ENCODE assay signal across 17 cellular contexts in the genomic region with DNA sequence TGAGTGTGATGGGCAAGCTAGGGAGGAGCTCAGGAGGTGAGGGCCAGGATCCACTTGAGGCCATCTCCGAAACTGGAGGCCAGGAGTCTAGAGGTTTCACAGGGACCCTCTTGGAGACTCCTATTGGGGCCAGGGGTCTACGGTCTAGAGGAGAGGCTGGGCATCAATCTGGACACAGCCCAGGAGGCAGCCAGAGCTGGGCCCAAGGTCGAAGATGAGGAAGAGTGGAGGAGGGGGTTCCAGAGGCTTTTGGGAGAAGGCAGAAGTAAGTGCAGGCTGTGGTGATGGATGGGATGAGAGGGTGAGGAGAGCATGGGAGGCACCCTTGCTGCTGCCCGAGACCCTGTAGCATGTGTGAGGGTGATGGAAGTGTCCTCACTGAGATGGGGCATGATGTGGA. TPM values are rescaled to one million over a fixed set of nuclear protein-coding genes. Genes with fewer than 3 reads are reported as not detected.
A peak's percentile ranks its signal among the peaks of the same experiment; 100 is the strongest.
DNase-seq lines count a peak whose midpoint lies in the region; ATAC-seq, FAIRE-seq and TF ChIP-seq lines count a peak whose summit lies in the region.
"Had no signal": no experiment of that assay in that cellular context is flagged by ENCODE, and none has a peak within 500 bp of the region (broad histone marks: within the 10 kb centered on the region; RNA-seq: fewer than 3 reads in every experiment).

No MANE protein-coding gene starts in this region.

- H3K27ac ChIP-seq in astrocyte (ENCODE audit: low read depth, low read length): no peak overlapping the region
- H3K27ac ChIP-seq in gastroesophageal sphincter: peak overlapping the region in 3 of 4 donors; percentile 58 to 65 (median 65)
- H3K27ac ChIP-seq in suprapubic skin: peak overlapping the region; percentile 59
- H3K27ac ChIP-seq: colonic mucosa, SK-N-MC had no signal

- FAIRE-seq in astrocyte (lab: Jason Lieb, UNC): no peak
- FAIRE-seq: GM18507 had no signal

- H3K27ac Mint-ChIP-seq in astrocyte (ENCODE audit: unreplicated experiment) (peak overlapping the region; percentile 58), neural crest cell (ENCODE audit: unreplicated experiment) (peak overlapping the region; percentile 61)
- no peak overlapping the region for H3K27ac Mint-ChIP-seq in activated naive CD8-positive, alpha-beta T cell treated with anti-CD3 and anti-CD28 coated beads, Interleukin-2, amount 50 U/mL, for 24 hours
- H3K27ac Mint-ChIP-seq: natural killer cell treated with Interleukin-12 subunit alpha and Interleukin-12 subunit beta and Interleukin-15 and Interleukin-18, amount 100 ng/mL, for 72 hours had no signal

- WGBS in gastroesophageal sphincter (ENCODE audit: low coverage in 1 of 2), 2 donors: 92 to 100% methylated on average over 1 to 3 of the region's 4 CpGs
- 79% methylated on average over 4 of the region's 4 CpGs for WGBS in suprapubic skin

- H3K9me3 Mint-ChIP-seq in astrocyte (ENCODE audit: unreplicated experiment) (peaks cover 10% of the 10 kb centered on the region), neural crest cell (peaks cover 7% of the 10 kb centered on the region)
- H3K9me3 Mint-ChIP-seq in activated naive CD8-positive, alpha-beta T cell treated with anti-CD3 and anti-CD28 coated beads, Interleukin-2, amount 50 U/mL, for 24 hours: peaks cover 7% of the 10 kb centered on the region
- H3K9me3 Mint-ChIP-seq: natural killer cell treated with Interleukin-12 subunit alpha and Interleukin-12 subunit beta and Interleukin-15 and Interleukin-18, amount 100 ng/mL, for 72 hours had no signal

- H3K4me3 ChIP-seq in astrocyte (ENCODE audit: insufficient read depth, low read depth, low read length) (no peak overlapping the region), gastroesophageal sphincter (no peak overlapping the region), suprapubic skin (no peak overlapping the region)
- H3K4me3 ChIP-seq: colonic mucosa, SK-N-MC had no signal

- H2AFZ ChIP-seq in astrocyte (ENCODE audit: low read depth, low read length): no peak overlapping the region

- H3K9me3 ChIP-seq in astrocyte (ENCODE audit: insufficient read depth, low read depth, low read length) (no peaks in the 10 kb centered on the region), gastroesophageal sphincter (no peaks in the 10 kb centered on the region), suprapubic skin (no peaks in the 10 kb centered on the region)
- H3K9me3 ChIP-seq: colonic mucosa had no signal

- H3K4me1 ChIP-seq in astrocyte (ENCODE audit: insufficient read depth, low read length): peaks cover 12% of the 10 kb centered on the region
- peaks cover 0 to 33% (median 8%) of the 10 kb centered on the region in 3 donors for H3K4me1 ChIP-seq in gastroesophageal sphincter
- H3K4me1 ChIP-seq in suprapubic skin: peaks cover 51% of the 10 kb centered on the region
- H3K4me1 ChIP-seq: Caco-2, colonic mucosa had no signal

- H3K36me3 ChIP-seq in astrocyte (ENCODE audit: insufficient read depth, low read length) (no peaks in the 10 kb centered on the region), gastroesophageal sphincter (no peaks in the 10 kb centered on the region), suprapubic skin (no peaks in the 10 kb centered on the region)
- H3K36me3 ChIP-seq: colonic mucosa had no signal

- H3K27me3 Mint-ChIP-seq in astrocyte (ENCODE audit: low read depth, unreplicated experiment) (peaks cover 20% of the 10 kb centered on the region), neural crest cell (ENCODE audit: low read depth) (no peaks in the 10 kb centered on the region)
- H3K27me3 Mint-ChIP-seq in activated naive CD8-positive, alpha-beta T cell treated with anti-CD3 and anti-CD28 coated beads, Interleukin-2, amount 50 U/mL, for 24 hours: peaks cover 19% of the 10 kb centered on the region

- DNase-seq in astrocyte (ENCODE audit: low read depth) (no peak), neural crest cell (ENCODE audit: low read depth, low spot score) (no peak), suprapubic skin (ENCODE audit: low spot score in 2 of 2) (peak; percentile 48 to 49), putamen (ENCODE audit: low spot score) (no peak), NCI-H748 (lab: John Stamatoyannopoulos, UW; ENCODE audit: unreplicated experiment) (no peak), EL (no peak)
- DNase-seq in activated naive CD8-positive, alpha-beta T cell treated with anti-CD3 and anti-CD28 coated beads, Interleukin-2, amount 50 U/mL, for 24 hours: no peak
- DNase-seq: AML-193, Caco-2, colonic mucosa, foreskin melanocyte, NCI-H1417, T-helper 9 cell had no signal

- no peaks in the 10 kb centered on the region for H4K20me1 ChIP-seq in astrocyte (ENCODE audit: insufficient read depth, low read length)

- no peak overlapping the region for H3K4me2 ChIP-seq in astrocyte (ENCODE audit: low read length)

- H3K4me3 Mint-ChIP-seq in astrocyte (ENCODE audit: unreplicated experiment) (no peak overlapping the region), neural crest cell (no peak overlapping the region)
- no peak overlapping the region for H3K4me3 Mint-ChIP-seq in activated naive CD8-positive, alpha-beta T cell treated with anti-CD3 and anti-CD28 coated beads, Interleukin-2, amount 50 U/mL, for 24 hours
- H3K4me3 Mint-ChIP-seq: natural killer cell treated with Interleukin-12 subunit alpha and Interleukin-12 subunit beta and Interleukin-15 and Interleukin-18, amount 100 ng/mL, for 72 hours had no signal

- no peak for TF ChIP-seq POLR2A in gastroesophageal sphincter (IDR thresholded peaks at IDR 0.05)
- TF ChIP-seq POLR2A in suprapubic skin (IDR thresholded peaks at IDR 0.05): no peak

- no peaks in the 10 kb centered on the region for H3K79me2 ChIP-seq in astrocyte (ENCODE audit: insufficient read depth, low read length)

- TF ChIP-seq EP300 in gastroesophageal sphincter (IDR thresholded peaks at IDR 0.05): no peak
- TF ChIP-seq EP300 in suprapubic skin (IDR thresholded peaks at IDR 0.05): no peak

- no peak overlapping the region for H3K9ac ChIP-seq in astrocyte (ENCODE audit: low read length)

- ATAC-seq in gastroesophageal sphincter: no peak
- ATAC-seq in activated naive CD8-positive, alpha-beta T cell treated with anti-CD3 and anti-CD28 coated beads, Interleukin-2, amount 50 U/mL, for 24 hours: no peak

- TF ChIP-seq CTCF in astrocyte (IDR thresholded peaks at IDR 0.05; ENCODE audit: insufficient read depth, low read depth, low read length): no peak
- TF ChIP-seq CTCF in gastroesophageal sphincter (IDR thresholded peaks at IDR 0.05): no peak
- TF ChIP-seq CTCF in neural crest cell (conservative IDR thresholded peaks at IDR 0.05): no peak
- TF ChIP-seq CTCF in suprapubic skin (IDR thresholded peaks at IDR 0.05): no peak

- H3K36me3 Mint-ChIP-seq in astrocyte (ENCODE audit: low read depth, unreplicated experiment) (no peaks in the 10 kb centered on the region), neural crest cell (ENCODE audit: low read depth) (peaks cover 3% of the 10 kb centered on the region)
- H3K36me3 Mint-ChIP-seq in activated naive CD8-positive, alpha-beta T cell treated with anti-CD3 and anti-CD28 coated beads, Interleukin-2, amount 50 U/mL, for 24 hours (ENCODE audit: low read depth): no peaks in the 10 kb centered on the region
- H3K36me3 Mint-ChIP-seq: natural killer cell treated with Interleukin-12 subunit alpha and Interleukin-12 subunit beta and Interleukin-15 and Interleukin-18, amount 100 ng/mL, for 72 hours had no signal

- H3K4me1 Mint-ChIP-seq in astrocyte (ENCODE audit: low read depth, unreplicated experiment) (peaks cover 2% of the 10 kb centered on the region), neural crest cell (peaks cover 13% of the 10 kb centered on the region)
- H3K4me1 Mint-ChIP-seq in activated naive CD8-positive, alpha-beta T cell treated with anti-CD3 and anti-CD28 coated beads, Interleukin-2, amount 50 U/mL, for 24 hours: no peaks in the 10 kb centered on the region

- H3K27me3 ChIP-seq in astrocyte (ENCODE audit: insufficient read depth, low read length): no peaks in the 10 kb centered on the region
- H3K27me3 ChIP-seq in gastroesophageal sphincter: no peaks in the 10 kb centered on the region
- no peaks in the 10 kb centered on the region for H3K27me3 ChIP-seq in suprapubic skin
- H3K27me3 ChIP-seq: colonic mucosa had no signal

RNA-seq across cellular contexts. Expression of gene LRRC32, which starts 56.6 kb away (rescaled TPM):
- 24.4 and 43.7 TPM in 2 replicates for total RNA-seq in astrocyte
- 10 to 100 TPM; 22.7 to 37.6 (median 31.1) TPM for total RNA-seq in gastroesophageal sphincter
- 0.61 and 0.77 TPM in 2 replicates for total RNA-seq in neural crest cell
- 10 to 100 TPM; 10.4 to 23.2 (median 17.5) TPM for total RNA-seq in suprapubic skin

Comparison
In these comparisons a context has a peak if more than half of its experiments do, and no peak if none do; other contexts are left out.
1. DNase-seq: peak in suprapubic skin (2 of 2); none in astrocyte (single experiment), neural crest cell (single experiment), putamen (single experiment), NCI-H748 (single experiment), EL (single experiment) and activated naive CD8-positive, alpha-beta T cell treated with anti-CD3 and anti-CD28 coated beads, Interleukin-2, amount 50 U/mL, for 24 hours (single experiment).